Comparison of ENCODE assay signal across 12 cellular contexts in genomic region chr5:13553896-13554295, GRCh38.
DNase-seq lines count a peak whose midpoint lies in the region; ATAC-seq, FAIRE-seq and TF ChIP-seq lines count a peak whose summit lies in the region.
"Had no signal": no experiment of that assay in that cellular context is flagged by ENCODE, and none has a peak within 500 bp of the region (broad histone marks: within the 10 kb centered on the region; RNA-seq: fewer than 3 reads in every experiment).

No MANE protein-coding gene starts in this region.

- DNase-seq in D341Med (ENCODE audit: low spot score) (peak; percentile 16), HTR-8/SVneo (ENCODE audit: insufficient read length, low spot score) (peak; percentile 29), UCSD-AML1 (lab: John Stamatoyannopoulos, UW; ENCODE audit: unreplicated experiment) (peak; percentile 10), keratinocyte (ENCODE audit: low read depth, low spot score) (no peak), NCI-H2029 treated with DMSO at 0.1 percent for 48 hours (lab: John Stamatoyannopoulos, UW) (no peak), NCI-H1092 (lab: John Stamatoyannopoulos, UW) (no peak)
- DNase-seq: amniotic stem cell; stimulated activated naive CD8-positive, alpha-beta T cell treated with anti-CD3 and anti-CD28 coated beads, Interleukin-15, amount 100 ng/mL, for 72 hours; SW 1271 had no signal

- H3K9me1 ChIP-seq in keratinocyte (ENCODE audit: control insufficient read depth, extremely low read depth, insufficient read depth, low read length), result no peaks in the 10 kb centered on the region

- no peak overlapping the region for H2AFZ ChIP-seq in keratinocyte (ENCODE audit: control insufficient read depth, low read length)

- H3K4me3 ChIP-seq in keratinocyte (ENCODE audit: control insufficient read depth in 2 of 3, extremely low read depth in 1 of 3, insufficient read depth in 2 of 3, low read depth in 1 of 3, low read length in 3 of 3), result no peak overlapping the region

- no peaks in the 10 kb centered on the region for H3K79me2 ChIP-seq in keratinocyte (ENCODE audit: control insufficient read depth, insufficient read depth, low read length)

- H3K4me1 ChIP-seq in keratinocyte (ENCODE audit: control insufficient read depth, extremely low read depth, insufficient read depth, low read length), result no peaks in the 10 kb centered on the region

- dilution Hi-C loops in keratinocyte (cut with MboI; ENCODE audit: extremely low pct_ligation_motif_present, low sequenced_read_pairs), result no loop called here

- H4K20me1 ChIP-seq in keratinocyte (ENCODE audit: control insufficient read depth, extremely low read depth, insufficient read depth, low read length), result no peaks in the 10 kb centered on the region

- no peak for TF ChIP-seq CTCF in keratinocyte (optimal IDR thresholded peaks at IDR 0.05 in 1 of 3, IDR thresholded peaks at IDR 0.05 in 1 of 3, conservative IDR thresholded peaks at IDR 0.05 in 1 of 3; ENCODE audit: extremely low read depth in 1 of 3, insufficient read depth in 2 of 3, low read length in 3 of 3)

- ATAC-seq in HG03025 (IDR thresholded peaks at IDR 0.05; ENCODE audit: low FRiP score, unreplicated experiment), result no peak
- ATAC-seq in HG03457 (IDR thresholded peaks at IDR 0.05; ENCODE audit: unreplicated experiment), result no peak
- ATAC-seq: stimulated activated naive CD8-positive, alpha-beta T cell treated with anti-CD3 and anti-CD28 coated beads, Interleukin-15, amount 100 ng/mL, for 72 hours had no signal

- H3K36me3 ChIP-seq in keratinocyte (ENCODE audit: control insufficient read depth in 2 of 2, extremely low read depth in 1 of 2, insufficient read depth in 2 of 2, low read length in 2 of 2), result no peaks in the 10 kb centered on the region

- no peak overlapping the region for H3K9ac ChIP-seq in keratinocyte (ENCODE audit: control insufficient read depth, extremely low read depth, insufficient read depth, low read length)

- H3K27ac ChIP-seq in keratinocyte (ENCODE audit: control insufficient read depth, insufficient read depth, low read length), result no peak overlapping the region
- H3K27ac ChIP-seq: C4-2B had no signal

- H3K27me3 ChIP-seq in keratinocyte (ENCODE audit: control insufficient read depth, extremely low read depth, insufficient read depth, low read length), result no peaks in the 10 kb centered on the region

- peak; percentile 87 for FAIRE-seq in HTR-8/SVneo (lab: Jason Lieb, UNC)
- FAIRE-seq in keratinocyte (lab: Jason Lieb, UNC), result peak; percentile 52

- no peaks in the 10 kb centered on the region for H3K9me3 ChIP-seq in keratinocyte (ENCODE audit: control insufficient read depth, low read depth, low read length)

- H3K4me2 ChIP-seq in keratinocyte (ENCODE audit: control insufficient read depth, extremely low read depth, insufficient read depth, low read depth, low read length), result no peak overlapping the region

Comparison
In these comparisons a context has a peak if more than half of its experiments do, and no peak if none do; other contexts are left out.
1. DNase-seq: peak in D341Med (single experiment), HTR-8/SVneo (single experiment) and UCSD-AML1 (single experiment); none in keratinocyte (single experiment), NCI-H2029 treated with DMSO at 0.1 percent for 48 hours (single experiment) and NCI-H1092 (single experiment).